In genomic region chr6:135212020-135212806, GRCh38 we compare ENCODE assay signal across 2 cellular contexts.
TF ChIP-seq lines count a peak whose summit lies in the region.

No MANE protein-coding gene starts in this region.

TF ChIP-seq in GM12891, 5 proteins besides CTCF, POLR2A, EP300 and RAD21:
- no peak for TF ChIP-seq POLR2AphosphoS5 (IDR thresholded peaks at IDR 0.05; ENCODE audit: low read depth, low read length)
- no peak for TF ChIP-seq TAF1 (IDR thresholded peaks at IDR 0.05; ENCODE audit: low read depth, low read length)
- no peak for TF ChIP-seq POU2F2 (IDR thresholded peaks at IDR 0.05; ENCODE audit: low read depth, low read length)
- TF ChIP-seq PAX5 (IDR thresholded peaks at IDR 0.05; ENCODE audit: insufficient read depth, low read length, severe bottlenecking), result no peak
- no peak for TF ChIP-seq SPI1 (IDR thresholded peaks at IDR 0.05; ENCODE audit: low read depth, low read length)

TF ChIP-seq in HepG2, 621 proteins besides CTCF, POLR2A, EP300 and RAD21:
- TF ChIP-seq ZMAT5 (CRISPR knock-in tag; IDR thresholded peaks at IDR 0.05; ENCODE audit: borderline replicate concordance, low read depth) (no peak), TARDBP (CRISPR knock-in tag; IDR thresholded peaks at IDR 0.05) (no peak), ISX (CRISPR knock-in tag; conservative IDR thresholded peaks at IDR 0.05) (no peak), RFXAP (CRISPR knock-in tag; IDR thresholded peaks at IDR 0.05; ENCODE audit: borderline replicate concordance) (no peak), DPF2 (CRISPR knock-in tag; IDR thresholded peaks at IDR 0.05; ENCODE audit: borderline replicate concordance, low read depth) (no peak), JUNB (CRISPR knock-in tag; IDR thresholded peaks at IDR 0.05; ENCODE audit: borderline replicate concordance) (no peak), NFKBIZ (CRISPR knock-in tag; IDR thresholded peaks at IDR 0.05) (no peak), ZNF761 (CRISPR knock-in tag; conservative IDR thresholded peaks at IDR 0.05) (no peak), MXI1 (IDR thresholded peaks at IDR 0.05; ENCODE audit: borderline replicate concordance, low read depth, low read length) (no peak), ZSCAN12 (CRISPR knock-in tag; IDR thresholded peaks at IDR 0.05) (no peak), CENPX (CRISPR knock-in tag; IDR thresholded peaks at IDR 0.05) (no peak), SRF (IDR thresholded peaks at IDR 0.05; ENCODE audit: low read depth, low read length) (no peak)
